In genomic region chr11:128716661-128717210, GRCh38 we compare ENCODE assay signal across 8 cellular contexts. TPM values are rescaled to one million over a fixed set of nuclear protein-coding genes. Genes with fewer than 3 reads are reported as not detected.
DNase-seq lines count a peak whose midpoint lies in the region; ATAC-seq lines count a peak whose summit lies in the region.

No MANE protein-coding gene starts in this region.

- peak overlapping the region; percentile 61 for H3K27ac ChIP-seq in temporal lobe (ENCODE audit: low read depth, low read length)

- H3K36me3 Mint-ChIP-seq in activated T-helper 1 cell treated with anti-CD3 and anti-CD28 coated beads, Interleukin-12 subunit alpha, Interleukin-12 subunit beta, Interleukin-2, Interleukin-4 antibody, amounts not matched to agents 30 ng/mL and 10 ng/mL and 1 ng/mL, durations not matched to agents 14 hours and 24 hours and 36 hours (ENCODE audit: low read depth) = peaks cover 17% of the 10 kb centered on the region
- H3K36me3 Mint-ChIP-seq in immature natural killer cell = peaks cover 5 to 6% (median 5%) of the 10 kb centered on the region in 3 donors

- peak overlapping the region; percentile 53 for H3K4me3 Mint-ChIP-seq in activated T-helper 1 cell treated with anti-CD3 and anti-CD28 coated beads, Interleukin-12 subunit alpha, Interleukin-12 subunit beta, Interleukin-2, Interleukin-4 antibody, amounts not matched to agents 30 ng/mL and 10 ng/mL and 1 ng/mL, durations not matched to agents 14 hours and 24 hours and 36 hours
- peak overlapping the region; percentile 85 to 95 (median 87) for H3K4me3 Mint-ChIP-seq in immature natural killer cell

- ATAC-seq in HG02678 (IDR thresholded peaks at IDR 0.05; ENCODE audit: unreplicated experiment) = peak; percentile 33
- no peak for ATAC-seq in HG02938 (IDR thresholded peaks at IDR 0.05; ENCODE audit: unreplicated experiment)
- ATAC-seq in GM19395 (IDR thresholded peaks at IDR 0.05; ENCODE audit: unreplicated experiment) = no peak

- H3K4me1 Mint-ChIP-seq in activated T-helper 1 cell treated with anti-CD3 and anti-CD28 coated beads, Interleukin-12 subunit alpha, Interleukin-12 subunit beta, Interleukin-2, Interleukin-4 antibody, amounts not matched to agents 30 ng/mL and 10 ng/mL and 1 ng/mL, durations not matched to agents 14 hours and 24 hours and 36 hours (ENCODE audit: low read depth) = peaks cover 97% of the 10 kb centered on the region
- H3K4me1 Mint-ChIP-seq in immature natural killer cell = peaks cover 100% of the 10 kb centered on the region in 2 donors

- H3K27me3 Mint-ChIP-seq in activated T-helper 1 cell treated with anti-CD3 and anti-CD28 coated beads, Interleukin-12 subunit alpha, Interleukin-12 subunit beta, Interleukin-2, Interleukin-4 antibody, amounts not matched to agents 30 ng/mL and 10 ng/mL and 1 ng/mL, durations not matched to agents 14 hours and 24 hours and 36 hours (ENCODE audit: insufficient read depth) = no peaks in the 10 kb centered on the region
- peaks cover 2 to 15% (median 13%) of the 10 kb centered on the region in 3 donors for H3K27me3 Mint-ChIP-seq in immature natural killer cell (ENCODE audit: low read depth in 3 of 3)

- H3K9me3 Mint-ChIP-seq in activated T-helper 1 cell treated with anti-CD3 and anti-CD28 coated beads, Interleukin-12 subunit alpha, Interleukin-12 subunit beta, Interleukin-2, Interleukin-4 antibody, amounts not matched to agents 30 ng/mL and 10 ng/mL and 1 ng/mL, durations not matched to agents 14 hours and 24 hours and 36 hours = peaks cover 7% of the 10 kb centered on the region
- H3K9me3 Mint-ChIP-seq in immature natural killer cell = no peaks in the 10 kb centered on the region

- intact Hi-C loops in activated T-helper 1 cell treated with anti-CD3 and anti-CD28 coated beads, Interleukin-12 subunit alpha, Interleukin-12 subunit beta, Interleukin-2, Interleukin-4 antibody, amounts not matched to agents 30 ng/mL and 10 ng/mL and 1 ng/mL, durations not matched to agents 14 hours and 24 hours and 36 hours (cut with micrococcal nuclease) = loop anchor here (1.0 to 5.0 kb wide), 5 partner anchors 9 to 484 kb away; no protein-coding TSS in a partner anchor

- DNase-seq in AG20443 (ENCODE audit: low spot score) = peak; percentile 32
- no peak for DNase-seq in activated T-helper 1 cell treated with anti-CD3 and anti-CD28 coated beads, Interleukin-12 subunit alpha, Interleukin-12 subunit beta, Interleukin-2, Interleukin-4 antibody, amounts not matched to agents 30 ng/mL and 10 ng/mL and 1 ng/mL, durations not matched to agents 14 hours and 24 hours and 36 hours (ENCODE audit: low spot score)
- DNase-seq in immature natural killer cell = peak in 1 of 3 donors; percentile 38
- no peak for DNase-seq in LoVo (ENCODE audit: low spot score)

- peak overlapping the region; percentile 91 for H3K27ac Mint-ChIP-seq in activated T-helper 1 cell treated with anti-CD3 and anti-CD28 coated beads, Interleukin-12 subunit alpha, Interleukin-12 subunit beta, Interleukin-2, Interleukin-4 antibody, amounts not matched to agents 30 ng/mL and 10 ng/mL and 1 ng/mL, durations not matched to agents 14 hours and 24 hours and 36 hours
- peak overlapping the region; percentile 95 to 100 (median 99) for H3K27ac Mint-ChIP-seq in immature natural killer cell

RNA-seq across cellular contexts. Expression of gene FLI1, which starts 22.9 kb away (rescaled TPM):
- 40.7 and 41.5 TPM in 2 replicates for total RNA-seq in activated T-helper 1 cell treated with anti-CD3 and anti-CD28 coated beads, Interleukin-12 subunit alpha, Interleukin-12 subunit beta, Interleukin-2, Interleukin-4 antibody, amounts not matched to agents 30 ng/mL and 10 ng/mL and 1 ng/mL, durations not matched to agents 14 hours and 24 hours and 36 hours
- 100 to 1,000 TPM in 1 of 3 donors, 10 to 100 TPM in 2; 52.2 to 113 (median 61.1) TPM for polyA plus RNA-seq in immature natural killer cell
- total RNA-seq in temporal lobe = 3.0 TPM

Comparison
In these comparisons a context has a peak if more than half of its experiments do, and no peak if none do; other contexts are left out.
1. RNA of gene FLI1, which starts 22.9 kb away (total RNA-seq): 40.7 to 41.5 TPM in activated T-helper 1 cell treated with anti-CD3 and anti-CD28 coated beads, Interleukin-12 subunit alpha, Interleukin-12 subunit beta, Interleukin-2, Interleukin-4 antibody, amounts not matched to agents 30 ng/mL and 10 ng/mL and 1 ng/mL, durations not matched to agents 14 hours and 24 hours and 36 hours; 3.0 TPM in temporal lobe (single experiment); every median in the first group is over 10 times any median in the second.